Comparison of ENCODE assay signal across 17 cellular contexts in the genomic region with DNA sequence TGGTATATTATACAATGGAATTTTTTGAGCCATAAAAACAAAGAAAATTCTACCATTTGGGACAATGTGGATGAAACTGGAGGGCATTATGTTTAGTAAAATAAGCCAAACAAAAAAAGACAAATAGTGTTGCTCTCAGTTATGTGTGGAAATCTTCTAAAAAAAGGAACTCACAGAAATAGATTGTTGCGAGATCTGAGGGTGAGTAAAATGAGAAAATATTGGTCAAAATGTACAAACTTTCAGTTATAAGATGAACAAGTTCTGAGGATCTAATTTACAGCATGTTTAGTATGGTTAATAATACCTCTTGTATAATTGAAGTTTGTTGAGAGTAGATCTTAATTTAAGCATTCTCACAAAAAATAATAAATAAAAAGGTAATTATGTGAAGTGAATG.
"Had no signal": no experiment of that assay in that cellular context is flagged by ENCODE, and none has a peak within 500 bp of the region (broad histone marks: within the 10 kb centered on the region; RNA-seq: fewer than 3 reads in every experiment).

No MANE protein-coding gene starts in this region.

- H3K27ac ChIP-seq: esophagus muscularis mucosa, parathyroid adenoma, sigmoid colon had no signal

- H3K27me3 ChIP-seq: esophagus muscularis mucosa, sigmoid colon had no signal

- H3K36me3 ChIP-seq: esophagus muscularis mucosa, sigmoid colon had no signal

- DNase-seq: activated B cell treated with CpG ODN at 0.5 μM for 24 hours; activated CD4-positive, alpha-beta T cell treated with anti-CD3 and anti-CD28 coated beads, Interleukin-2, amount 10 ng/mL, durations not matched to agents 24 days and 14 days; activated CD8-positive, alpha-beta memory T cell treated with anti-CD3 and anti-CD28 coated beads, Interleukin-2, amount 50 U/mL, for 4 hours; activated CD8-positive, alpha-beta T cell treated with anti-CD3 and anti-CD28 coated beads, Interleukin-2, amount 10 ng/mL, durations not matched to agents 7 days and 5 days; activated effector memory CD4-positive, alpha-beta T cell treated with anti-CD3 and anti-CD28 coated beads, Interleukin-2, amount 50 U/mL, for 16 hours; activated T-cell treated with anti-CD3 and anti-CD28 coated beads, Interleukin-2, amount 50 U/mL, for 48 hours; caudate nucleus; islet precursor cell; mammary epithelial cell; naive thymus-derived CD8-positive, alpha-beta T cell; sigmoid colon; stimulated activated CD4-positive, alpha-beta T cell treated with anti-CD3 and anti-CD28 coated beads, Interleukin-1b, Interleukin-23, amount 100 ng/mL, for 48 hours; stimulated activated naive CD8-positive, alpha-beta T cell treated with anti-CD3 and anti-CD28 coated beads, Interleukin-15, amount 100 ng/mL, for 72 hours had no signal

- H2AFZ ChIP-seq: parathyroid adenoma had no signal

- H3K79me2 ChIP-seq: parathyroid adenoma had no signal

- H3K9ac ChIP-seq: parathyroid adenoma had no signal

- ATAC-seq: activated CD8-positive, alpha-beta T cell treated with anti-CD3 and anti-CD28 coated beads, Interleukin-2, amount 10 ng/mL, durations not matched to agents 7 days and 5 days; activated naive CD4-positive, alpha-beta T cell treated with anti-CD3 and anti-CD28 coated beads, Interleukin-2, amount 50 U/mL, for 72 hours; left lobe of liver; naive thymus-derived CD8-positive, alpha-beta T cell; stimulated activated naive CD8-positive, alpha-beta T cell treated with anti-CD3 and anti-CD28 coated beads, Interleukin-15, amount 100 ng/mL, for 72 hours had no signal

- H3K4me3 ChIP-seq: esophagus muscularis mucosa, sigmoid colon had no signal

- H3K4me1 ChIP-seq: esophagus muscularis mucosa, parathyroid adenoma, sigmoid colon had no signal
